ENCODE assay signal across 33 cellular contexts in the genomic region with DNA sequence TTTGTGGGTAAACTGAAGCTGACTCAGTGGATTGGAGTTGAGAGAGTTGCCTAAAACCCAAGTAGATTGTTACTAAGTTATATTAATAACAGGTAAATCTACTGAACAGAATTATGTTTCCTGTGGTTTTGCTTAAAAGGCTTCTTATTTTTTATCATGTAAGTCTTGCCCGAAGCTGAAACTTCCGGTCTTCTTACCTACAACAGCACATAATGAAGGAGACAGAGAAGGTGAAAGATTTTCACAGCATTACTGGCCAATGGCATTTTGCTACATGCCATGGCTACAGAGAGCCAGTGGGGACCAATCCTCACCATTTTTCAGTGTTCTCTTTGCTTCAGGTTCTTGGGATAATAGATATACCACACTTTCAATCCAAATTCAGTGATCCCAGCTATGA.
"Had no signal": no experiment of that assay in that cellular context is flagged by ENCODE, and none has a peak within 500 bp of the region (broad histone marks: within the 10 kb centered on the region; RNA-seq: fewer than 3 reads in every experiment).

No MANE protein-coding gene starts in this region.

- H3K36me3 ChIP-seq: ascending aorta, cardiac muscle cell had no signal

- H3K27me3 Mint-ChIP-seq: activated B cell treated with CpG ODN at 0.5 μM for 24 hours; activated CD4-positive, alpha-beta memory T cell treated with anti-CD3 and anti-CD28 coated beads for 36 hours; activated CD4-positive, alpha-beta T cell treated with anti-CD3 and anti-CD28 coated beads, Interleukin-2, amount 10 ng/mL, durations not matched to agents 24 days and 14 days; activated CD8-positive, alpha-beta memory T cell treated with anti-CD3 and anti-CD28 coated beads, Interleukin-2, amount 10 ng/mL, durations not matched to agents 7 days and 5 days; activated naive CD4-positive, alpha-beta T cell treated with anti-CD3 and anti-CD28 coated beads, Interleukin-2, amount 10 ng/mL, durations not matched to agents 7 days and 5 days; activated naive CD4-positive, alpha-beta T cell treated with anti-CD3 and anti-CD28 coated beads, Interleukin-2, amount 50 U/mL, for 24 hours; activated naive CD8-positive, alpha-beta T cell; activated naive CD8-positive, alpha-beta T cell treated with anti-CD3 and anti-CD28 coated beads, Interleukin-2, amount 10 ng/mL, durations not matched to agents 7 days and 5 days; activated naive CD8-positive, alpha-beta T cell treated with anti-CD3 and anti-CD28 coated beads, Interleukin-2, amount 50 U/mL, for 24 hours; activated T-cell treated with anti-CD3 and anti-CD28 coated beads, Interleukin-2, amount 50 U/mL, for 24 hours; brain had no signal

- H3K27me3 ChIP-seq: ascending aorta, cardiac muscle cell had no signal

- H3K27ac ChIP-seq: ascending aorta, cardiac muscle cell, VCaP had no signal

- H3K4me1 Mint-ChIP-seq: activated B cell treated with CpG ODN at 0.5 μM for 24 hours; activated CD4-positive, alpha-beta T cell treated with anti-CD3 and anti-CD28 coated beads, Interleukin-2, amount 10 ng/mL, durations not matched to agents 24 days and 14 days; activated CD8-positive, alpha-beta memory T cell treated with anti-CD3 and anti-CD28 coated beads, Interleukin-2, amount 10 ng/mL, durations not matched to agents 7 days and 5 days; activated naive CD4-positive, alpha-beta T cell treated with anti-CD3 and anti-CD28 coated beads, Interleukin-2, amount 10 ng/mL, durations not matched to agents 7 days and 5 days; activated naive CD4-positive, alpha-beta T cell treated with anti-CD3 and anti-CD28 coated beads, Interleukin-2, amount 50 U/mL, for 24 hours; activated naive CD8-positive, alpha-beta T cell treated with anti-CD3 and anti-CD28 coated beads, Interleukin-2, amount 10 ng/mL, durations not matched to agents 7 days and 5 days; activated naive CD8-positive, alpha-beta T cell treated with anti-CD3 and anti-CD28 coated beads, Interleukin-2, amount 50 U/mL, for 24 hours had no signal

- H3K27ac Mint-ChIP-seq: activated B cell treated with CpG ODN at 0.5 μM for 24 hours; activated CD4-positive, alpha-beta memory T cell treated with anti-CD3 and anti-CD28 coated beads for 36 hours; activated CD4-positive, alpha-beta T cell treated with anti-CD3 and anti-CD28 coated beads, Interleukin-2, amount 10 ng/mL, durations not matched to agents 24 days and 14 days; activated CD8-positive, alpha-beta memory T cell treated with anti-CD3 and anti-CD28 coated beads, Interleukin-2, amount 10 ng/mL, durations not matched to agents 7 days and 5 days; activated CD8-positive, alpha-beta T cell treated with anti-CD3 and anti-CD28 coated beads, Interleukin-2, amount 10 ng/mL, durations not matched to agents 7 days and 5 days; activated naive CD4-positive, alpha-beta T cell treated with anti-CD3 and anti-CD28 coated beads, Interleukin-2, amount 10 ng/mL, durations not matched to agents 7 days and 5 days; activated naive CD4-positive, alpha-beta T cell treated with anti-CD3 and anti-CD28 coated beads, Interleukin-2, amount 50 U/mL, for 24 hours; activated naive CD8-positive, alpha-beta T cell; activated naive CD8-positive, alpha-beta T cell treated with anti-CD3 and anti-CD28 coated beads, Interleukin-2, amount 10 ng/mL, durations not matched to agents 7 days and 5 days; activated naive CD8-positive, alpha-beta T cell treated with anti-CD3 and anti-CD28 coated beads, Interleukin-2, amount 50 U/mL, for 24 hours; activated T-cell treated with anti-CD3 and anti-CD28 coated beads, Interleukin-2, amount 50 U/mL, for 24 hours; activated T-helper 2 cell treated with anti-CD3 and anti-CD28 coated beads, Interferon-gamma antibody, Interleukin-2, Interleukin-4, amounts not matched to agents 10 μg/mL and 5 μg/mL and 100 μg/mL, durations not matched to agents 14 hours and 24 hours and 36 hours; brain; T-helper 1 cell treated with Interleukin-12 subunit alpha and Interleukin-12 subunit beta and Interleukin-4 antibody, amounts not matched to agents 30 μg/mL and 1 μg/mL, for 36 hours; T-helper 2 cell treated with Interferon-gamma antibody and Interleukin-4, amounts not matched to agents 5 μg/mL and 100 μg/mL, for 36 hours had no signal

- H3K4me3 ChIP-seq: ascending aorta, cardiac muscle cell had no signal

- H3K9me3 ChIP-seq: ascending aorta had no signal

- H3K4me3 Mint-ChIP-seq: activated B cell treated with CpG ODN at 0.5 μM for 24 hours; activated CD4-positive, alpha-beta memory T cell treated with anti-CD3 and anti-CD28 coated beads for 36 hours; activated CD4-positive, alpha-beta T cell treated with anti-CD3 and anti-CD28 coated beads, Interleukin-2, amount 10 ng/mL, durations not matched to agents 24 days and 14 days; activated CD8-positive, alpha-beta memory T cell treated with anti-CD3 and anti-CD28 coated beads, Interleukin-2, amount 10 ng/mL, durations not matched to agents 7 days and 5 days; activated CD8-positive, alpha-beta T cell treated with anti-CD3 and anti-CD28 coated beads, Interleukin-2, amount 10 ng/mL, durations not matched to agents 7 days and 5 days; activated naive CD4-positive, alpha-beta T cell treated with anti-CD3 and anti-CD28 coated beads, Interleukin-2, amount 10 ng/mL, durations not matched to agents 7 days and 5 days; activated naive CD4-positive, alpha-beta T cell treated with anti-CD3 and anti-CD28 coated beads, Interleukin-2, amount 50 U/mL, for 24 hours; activated naive CD8-positive, alpha-beta T cell; activated naive CD8-positive, alpha-beta T cell treated with anti-CD3 and anti-CD28 coated beads, Interleukin-2, amount 10 ng/mL, durations not matched to agents 7 days and 5 days; activated naive CD8-positive, alpha-beta T cell treated with anti-CD3 and anti-CD28 coated beads, Interleukin-2, amount 50 U/mL, for 24 hours; activated T-cell treated with anti-CD3 and anti-CD28 coated beads, Interleukin-2, amount 50 U/mL, for 24 hours; brain; T-helper 1 cell treated with Interleukin-12 subunit alpha and Interleukin-12 subunit beta and Interleukin-4 antibody, amounts not matched to agents 30 μg/mL and 1 μg/mL, for 36 hours; T-helper 2 cell treated with Interferon-gamma antibody and Interleukin-4, amounts not matched to agents 5 μg/mL and 100 μg/mL, for 36 hours had no signal

- H3K9me3 Mint-ChIP-seq: activated B cell treated with CpG ODN at 0.5 μM for 24 hours; activated CD4-positive, alpha-beta T cell treated with anti-CD3 and anti-CD28 coated beads, Interleukin-2, amount 10 ng/mL, durations not matched to agents 24 days and 14 days; activated naive CD4-positive, alpha-beta T cell treated with anti-CD3 and anti-CD28 coated beads, Interleukin-2, amount 10 ng/mL, durations not matched to agents 7 days and 5 days; activated naive CD4-positive, alpha-beta T cell treated with anti-CD3 and anti-CD28 coated beads, Interleukin-2, amount 50 U/mL, for 24 hours; activated naive CD8-positive, alpha-beta T cell treated with anti-CD3 and anti-CD28 coated beads, Interleukin-2, amount 10 ng/mL, durations not matched to agents 7 days and 5 days; activated naive CD8-positive, alpha-beta T cell treated with anti-CD3 and anti-CD28 coated beads, Interleukin-2, amount 50 U/mL, for 24 hours; activated T-helper 2 cell treated with anti-CD3 and anti-CD28 coated beads, Interferon-gamma antibody, Interleukin-2, Interleukin-4, amounts not matched to agents 10 μg/mL and 5 μg/mL and 100 μg/mL, durations not matched to agents 14 hours and 24 hours and 36 hours; brain; T-helper 1 cell treated with Interleukin-12 subunit alpha and Interleukin-12 subunit beta and Interleukin-4 antibody, amounts not matched to agents 30 μg/mL and 1 μg/mL, for 36 hours; T-helper 2 cell treated with Interferon-gamma antibody and Interleukin-4, amounts not matched to agents 5 μg/mL and 100 μg/mL, for 36 hours had no signal

- H3K36me3 Mint-ChIP-seq: activated CD4-positive, alpha-beta memory T cell treated with anti-CD3 and anti-CD28 coated beads for 36 hours; activated CD8-positive, alpha-beta memory T cell treated with anti-CD3 and anti-CD28 coated beads, Interleukin-2, amount 10 ng/mL, durations not matched to agents 7 days and 5 days; activated naive CD4-positive, alpha-beta T cell treated with anti-CD3 and anti-CD28 coated beads, Interleukin-2, amount 10 ng/mL, durations not matched to agents 7 days and 5 days; activated naive CD4-positive, alpha-beta T cell treated with anti-CD3 and anti-CD28 coated beads, Interleukin-2, amount 50 U/mL, for 24 hours; activated naive CD8-positive, alpha-beta T cell; activated naive CD8-positive, alpha-beta T cell treated with anti-CD3 and anti-CD28 coated beads, Interleukin-2, amount 10 ng/mL, durations not matched to agents 7 days and 5 days; brain had no signal

- DNase-seq: activated B cell treated with CpG ODN at 0.5 μM for 24 hours; activated CD4-positive, alpha-beta memory T cell treated with anti-CD3 and anti-CD28 coated beads for 36 hours; activated CD4-positive, alpha-beta T cell treated with anti-CD3 and anti-CD28 coated beads for 4 hours; activated CD4-positive, alpha-beta T cell treated with anti-CD3 and anti-CD28 coated beads, Interleukin-2, amount 10 ng/mL, durations not matched to agents 24 days and 14 days; activated CD4-positive, alpha-beta T cell treated with anti-CD3 and anti-CD28 coated beads, Interleukin-2, amount 50 U/mL, for 1 hour; activated CD4-positive, alpha-beta T cell treated with anti-CD3 and anti-CD28 coated beads, Interleukin-2, amount 50 U/mL, for 4 hours; activated CD4-positive, CD25-positive, alpha-beta regulatory T cell treated with anti-CD3 and anti-CD28 coated beads, Interleukin-2, amount 50 U/mL, for 72 hours; activated CD8-positive, alpha-beta memory T cell treated with anti-CD3 and anti-CD28 coated beads for 24 hours; activated CD8-positive, alpha-beta memory T cell treated with anti-CD3 and anti-CD28 coated beads, Interleukin-2, amount 10 ng/mL, durations not matched to agents 7 days and 5 days; activated CD8-positive, alpha-beta memory T cell treated with anti-CD3 and anti-CD28 coated beads, Interleukin-2, amount 50 U/mL, for 48 hours; activated CD8-positive, alpha-beta T cell treated with anti-CD3 and anti-CD28 coated beads, Interleukin-2, amount 10 ng/mL, durations not matched to agents 7 days and 5 days; activated effector memory CD4-positive, alpha-beta T cell treated with Interleukin-2 at 50 U/mL for 16 hours; activated gamma-delta T cell; activated naive CD4-positive, alpha-beta T cell treated with anti-CD3 and anti-CD28 coated beads, Interleukin-2, amount 10 ng/mL, durations not matched to agents 7 days and 5 days; activated naive CD4-positive, alpha-beta T cell treated with Interleukin-2 at 50 U/mL for 16 hours; activated naive CD8-positive, alpha-beta T cell treated with anti-CD3 and anti-CD28 coated beads, Interleukin-2, amount 10 ng/mL, durations not matched to agents 7 days and 5 days; activated naive CD8-positive, alpha-beta T cell treated with anti-CD3 and anti-CD28 coated beads, Interleukin-2, amount 50 U/mL, for 24 hours; activated T-cell treated with anti-CD3 and anti-CD28 coated beads, Interleukin-2, amount 50 U/mL, for 24 hours; activated T-cell treated with anti-CD3 and anti-CD28 coated beads, Interleukin-2, amount 50 U/mL, for 48 hours; amygdala; anterior cingulate cortex; caudate nucleus; T-helper 2 cell; T-helper 9 cell had no signal
